2 cellular contexts compared by ENCODE assay signal in the genomic region with DNA sequence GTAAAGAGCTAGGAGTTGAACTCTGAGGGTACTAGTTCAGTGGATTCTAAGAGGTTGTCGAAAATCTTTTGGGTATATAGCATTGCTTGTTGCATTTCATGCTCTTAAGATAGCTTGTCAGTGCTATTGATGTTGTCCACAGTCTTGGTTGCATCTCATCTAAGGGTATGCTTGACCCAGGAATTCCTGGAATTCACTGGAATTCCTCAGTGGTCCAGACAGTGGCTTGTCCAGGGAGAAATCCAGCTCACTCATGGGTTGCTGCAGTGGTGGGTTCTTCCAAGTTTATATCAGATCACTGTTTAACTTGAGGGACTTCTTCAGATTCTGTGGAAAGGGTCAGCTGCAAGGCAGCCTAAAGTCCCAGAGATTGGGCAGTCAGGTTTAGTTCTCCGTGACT.
TF ChIP-seq lines count a peak whose summit lies in the region.

No MANE protein-coding gene starts in this region.

TF ChIP-seq in GM23338, 12 proteins besides CTCF, POLR2A, EP300 and RAD21:
- TF ChIP-seq, protein P1, sequence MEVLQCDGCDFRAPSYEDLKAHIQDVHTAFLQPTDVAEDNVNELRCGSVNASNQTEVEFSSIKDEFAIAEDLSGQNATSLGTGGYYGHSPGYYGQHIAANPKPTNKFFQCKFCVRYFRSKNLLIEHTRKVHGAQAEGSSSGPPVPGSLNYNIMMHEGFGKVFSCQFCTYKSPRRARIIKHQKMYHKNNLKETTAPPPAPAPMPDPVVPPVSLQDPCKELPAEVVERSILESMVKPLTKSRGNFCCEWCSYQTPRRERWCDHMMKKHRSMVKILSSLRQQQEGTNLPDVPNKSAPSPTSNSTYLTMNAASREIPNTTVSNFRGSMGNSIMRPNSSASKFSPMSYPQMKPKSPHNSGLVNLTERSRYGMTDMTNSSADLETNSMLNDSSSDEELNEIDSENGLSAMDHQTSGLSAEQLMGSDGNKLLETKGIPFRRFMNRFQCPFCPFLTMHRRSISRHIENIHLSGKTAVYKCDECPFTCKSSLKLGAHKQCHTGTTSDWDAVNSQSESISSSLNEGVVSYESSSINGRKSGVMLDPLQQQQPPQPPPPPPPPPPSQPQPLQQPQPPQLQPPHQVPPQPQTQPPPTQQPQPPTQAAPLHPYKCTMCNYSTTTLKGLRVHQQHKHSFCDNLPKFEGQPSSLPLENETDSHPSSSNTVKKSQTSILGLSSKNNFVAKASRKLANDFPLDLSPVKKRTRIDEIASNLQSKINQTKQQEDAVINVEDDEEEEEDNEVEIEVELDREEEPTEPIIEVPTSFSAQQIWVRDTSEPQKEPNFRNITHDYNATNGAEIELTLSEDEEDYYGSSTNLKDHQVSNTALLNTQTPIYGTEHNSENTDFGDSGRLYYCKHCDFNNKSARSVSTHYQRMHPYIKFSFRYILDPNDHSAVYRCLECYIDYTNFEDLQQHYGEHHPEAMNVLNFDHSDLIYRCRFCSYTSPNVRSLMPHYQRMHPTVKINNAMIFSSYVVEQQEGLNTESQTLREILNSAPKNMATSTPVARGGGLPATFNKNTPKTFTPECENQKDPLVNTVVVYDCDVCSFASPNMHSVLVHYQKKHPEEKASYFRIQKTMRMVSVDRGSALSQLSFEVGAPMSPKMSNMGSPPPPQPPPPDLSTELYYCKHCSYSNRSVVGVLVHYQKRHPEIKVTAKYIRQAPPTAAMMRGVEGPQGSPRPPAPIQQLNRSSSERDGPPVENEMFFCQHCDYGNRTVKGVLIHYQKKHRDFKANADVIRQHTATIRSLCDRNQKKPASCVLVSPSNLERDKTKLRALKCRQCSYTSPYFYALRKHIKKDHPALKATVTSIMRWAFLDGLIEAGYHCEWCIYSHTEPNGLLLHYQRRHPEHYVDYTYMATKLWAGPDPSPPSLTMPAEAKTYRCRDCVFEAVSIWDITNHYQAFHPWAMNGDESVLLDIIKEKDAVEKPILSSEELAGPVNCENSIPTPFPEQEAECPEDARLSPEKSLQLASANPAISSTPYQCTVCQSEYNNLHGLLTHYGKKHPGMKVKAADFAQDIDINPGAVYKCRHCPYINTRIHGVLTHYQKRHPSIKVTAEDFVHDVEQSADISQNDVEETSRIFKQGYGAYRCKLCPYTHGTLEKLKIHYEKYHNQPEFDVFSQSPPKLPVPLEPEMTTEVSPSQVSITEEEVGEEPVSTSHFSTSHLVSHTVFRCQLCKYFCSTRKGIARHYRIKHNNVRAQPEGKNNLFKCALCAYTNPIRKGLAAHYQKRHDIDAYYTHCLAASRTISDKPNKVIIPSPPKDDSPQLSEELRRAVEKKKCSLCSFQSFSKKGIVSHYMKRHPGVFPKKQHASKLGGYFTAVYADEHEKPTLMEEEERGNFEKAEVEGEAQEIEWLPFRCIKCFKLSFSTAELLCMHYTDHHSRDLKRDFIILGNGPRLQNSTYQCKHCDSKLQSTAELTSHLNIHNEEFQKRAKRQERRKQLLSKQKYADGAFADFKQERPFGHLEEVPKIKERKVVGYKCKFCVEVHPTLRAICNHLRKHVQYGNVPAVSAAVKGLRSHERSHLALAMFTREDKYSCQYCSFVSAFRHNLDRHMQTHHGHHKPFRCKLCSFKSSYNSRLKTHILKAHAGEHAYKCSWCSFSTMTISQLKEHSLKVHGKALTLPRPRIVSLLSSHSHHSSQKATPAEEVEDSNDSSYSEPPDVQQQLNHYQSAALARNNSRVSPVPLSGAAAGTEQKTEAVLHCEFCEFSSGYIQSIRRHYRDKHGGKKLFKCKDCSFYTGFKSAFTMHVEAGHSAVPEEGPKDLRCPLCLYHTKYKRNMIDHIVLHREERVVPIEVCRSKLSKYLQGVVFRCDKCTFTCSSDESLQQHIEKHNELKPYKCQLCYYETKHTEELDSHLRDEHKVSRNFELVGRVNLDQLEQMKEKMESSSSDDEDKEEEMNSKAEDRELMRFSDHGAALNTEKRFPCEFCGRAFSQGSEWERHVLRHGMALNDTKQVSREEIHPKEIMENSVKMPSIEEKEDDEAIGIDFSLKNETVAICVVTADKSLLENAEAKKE (CRISPR knock-in tag; IDR thresholded peaks at IDR 0.05), result peak; percentile 89
- no peak for TF ChIP-seq REST (IDR thresholded peaks at IDR 0.05; ENCODE audit: unreplicated experiment)

TF ChIP-seq in H1, 55 proteins besides CTCF, POLR2A, EP300 and RAD21:
- TF ChIP-seq JUN (IDR thresholded peaks at IDR 0.05; ENCODE audit: low read depth, low read length) (no peak), SP1 (IDR thresholded peaks at IDR 0.05; ENCODE audit: low read depth, low read length) (0 out of 2 replicates have a peak, but pooled peaks have one; percentile 29), TEAD4 (IDR thresholded peaks at IDR 0.05; ENCODE audit: low read depth, low read length) (peak; percentile 97)
